Comparison of ENCODE assay signal across 21 cellular contexts in genomic region chr13:41099986-41100385, GRCh38. TPM values are rescaled to one million over a fixed set of nuclear protein-coding genes. Genes with fewer than 3 reads are reported as not detected.
DNase-seq lines count a peak whose midpoint lies in the region; ATAC-seq, FAIRE-seq and TF ChIP-seq lines count a peak whose summit lies in the region.
"Had no signal": no experiment of that assay in that cellular context is flagged by ENCODE, and none has a peak within 500 bp of the region (broad histone marks: within the 10 kb centered on the region; RNA-seq: fewer than 3 reads in every experiment).

No MANE protein-coding gene starts in this region.

- TF ChIP-seq CTCF in GM23338 (conservative IDR thresholded peaks at IDR 0.05; ENCODE audit: low read depth in 2 of 2) (no peak), foreskin fibroblast (IDR thresholded peaks at IDR 0.05; ENCODE audit: low read depth, low read length) (no peak), nephron progenitor cell (IDR thresholded peaks at IDR 0.05) (no peak)

- H3K9me3 Mint-ChIP-seq in GM23338 = peaks cover 2% of the 10 kb centered on the region; the same call in 2 of the 3 replicates
- peaks cover 4% of the 10 kb centered on the region for H3K9me3 Mint-ChIP-seq in nephron progenitor cell
- H3K9me3 Mint-ChIP-seq: CD8-positive, alpha-beta T cell had no signal

- H3K36me3 ChIP-seq in GM23338 (ENCODE audit: insufficient read depth) = no peaks in the 10 kb centered on the region
- H3K36me3 ChIP-seq: BLaER1 had no signal

- H3K9me2 ChIP-seq in GM23338 (ENCODE audit: insufficient read depth) = no peaks in the 10 kb centered on the region

- H3K27ac Mint-ChIP-seq in GM23338 (no peak overlapping the region), nephron progenitor cell (no peak overlapping the region)
- H3K27ac Mint-ChIP-seq: B cell; CD4-positive, CD25-positive, alpha-beta regulatory T cell; CD8-positive, alpha-beta T cell had no signal

- H3K4me3 Mint-ChIP-seq in GM23338 = no peak overlapping the region
- H3K4me3 Mint-ChIP-seq in nephron progenitor cell = no peak overlapping the region
- H3K4me3 Mint-ChIP-seq: B cell; CD4-positive, CD25-positive, alpha-beta regulatory T cell; CD8-positive, alpha-beta T cell had no signal

- no peaks in the 10 kb centered on the region for H3F3A ChIP-seq in GM23338 (replicated peaks; ENCODE audit: low read depth)

- H4K20me1 ChIP-seq in GM23338 (replicated peaks; ENCODE audit: insufficient read depth) = no peaks in the 10 kb centered on the region
- H4K20me1 ChIP-seq: BLaER1 had no signal

- H3K4me2 ChIP-seq in GM23338 = no peak overlapping the region
- H3K4me2 ChIP-seq: BLaER1 had no signal

- H3K27ac ChIP-seq in GM23338 (ENCODE audit: low read depth) = no peak overlapping the region
- H3K27ac ChIP-seq: BLaER1, C4-2B had no signal

- H2AFZ ChIP-seq in GM23338 = peak overlapping the region; percentile 64; the same call in 1 of the 2 replicates

- H3K27me3 Mint-ChIP-seq in GM23338 (ENCODE audit: insufficient read depth, low read depth, poor library complexity) = no peaks in the 10 kb centered on the region
- H3K27me3 Mint-ChIP-seq in nephron progenitor cell (ENCODE audit: low read depth, poor library complexity) = peaks cover 2% of the 10 kb centered on the region

- no peaks in the 10 kb centered on the region for H3K27me3 ChIP-seq in GM23338 (ENCODE audit: insufficient read depth)
- H3K27me3 ChIP-seq: BLaER1 had no signal

- no peaks in the 10 kb centered on the region for H3K79me2 ChIP-seq in GM23338 (replicated peaks; ENCODE audit: insufficient read depth)

- no peaks in the 10 kb centered on the region; the same call in 2 of the 3 replicates for H3K4me1 Mint-ChIP-seq in GM23338
- no peaks in the 10 kb centered on the region for H3K4me1 Mint-ChIP-seq in nephron progenitor cell
- H3K4me1 Mint-ChIP-seq: B cell had no signal

- H3K4me3 ChIP-seq in GM23338 = no peak overlapping the region
- H3K4me3 ChIP-seq in foreskin fibroblast (ENCODE audit: low read depth in 1 of 2, low read length in 2 of 2) = no peak overlapping the region
- H3K4me3 ChIP-seq: BLaER1 had no signal

- no peak for DNase-seq in GM23338 (ENCODE audit: low spot score)
- DNase-seq in foreskin fibroblast = peak; percentile 12 to 61
- DNase-seq in EL = no peak
- no peak for DNase-seq in nephron progenitor cell
- DNase-seq: Caco-2; CD4-positive, CD25-positive, alpha-beta regulatory T cell; CD8-positive, alpha-beta T cell; DMS153; DND-41; GF-D8; H7 had no signal

- ATAC-seq in GM23338 = no peak
- ATAC-seq in GM21515 (IDR thresholded peaks at IDR 0.05; ENCODE audit: unreplicated experiment) = no peak
- ATAC-seq in GM21529 (IDR thresholded peaks at IDR 0.05; ENCODE audit: unreplicated experiment) = no peak
- ATAC-seq: CD8-positive, alpha-beta T cell; HCT116 had no signal

- peak; percentile 45 for FAIRE-seq in endometrium (lab: Jason Lieb, UNC)
- FAIRE-seq: GM12891, GM19239, H1 had no signal

- H3K36me3 Mint-ChIP-seq in GM23338 (ENCODE audit: low read depth) = no peaks in the 10 kb centered on the region
- no peaks in the 10 kb centered on the region for H3K36me3 Mint-ChIP-seq in nephron progenitor cell (ENCODE audit: low read depth)
- H3K36me3 Mint-ChIP-seq: CD4-positive, CD25-positive, alpha-beta regulatory T cell; CD8-positive, alpha-beta T cell had no signal

- no peaks in the 10 kb centered on the region for H3K4me1 ChIP-seq in GM23338 (ENCODE audit: insufficient read depth)
- H3K4me1 ChIP-seq: BLaER1, Caco-2 had no signal

TF ChIP-seq in GM23338, 12 proteins besides CTCF, POLR2A, EP300 and RAD21:
- TF ChIP-seq ZNF114 (CRISPR knock-in tag; IDR thresholded peaks at IDR 0.05) (no peak), STAT1 (IDR thresholded peaks at IDR 0.05; ENCODE audit: unreplicated experiment) (no peak), JUNB (IDR thresholded peaks at IDR 0.05; ENCODE audit: unreplicated experiment) (no peak), ZNF331 (CRISPR knock-in tag; IDR thresholded peaks at IDR 0.05; ENCODE audit: low read depth) (no peak), CREB1 (CRISPR knock-in tag; IDR thresholded peaks at IDR 0.05; ENCODE audit: low read depth) (no peak), NANOG (IDR thresholded peaks at IDR 0.05; ENCODE audit: borderline replicate concordance) (no peak), POLR2AphosphoS5 (IDR thresholded peaks at IDR 0.05; ENCODE audit: low read depth) (no peak), ZNF462 (CRISPR knock-in tag; IDR thresholded peaks at IDR 0.05) (no peak), EZH2 (IDR thresholded peaks at IDR 0.05; ENCODE audit: low read depth, unreplicated experiment) (no peak)
- TF ChIP-seq, protein P1, sequence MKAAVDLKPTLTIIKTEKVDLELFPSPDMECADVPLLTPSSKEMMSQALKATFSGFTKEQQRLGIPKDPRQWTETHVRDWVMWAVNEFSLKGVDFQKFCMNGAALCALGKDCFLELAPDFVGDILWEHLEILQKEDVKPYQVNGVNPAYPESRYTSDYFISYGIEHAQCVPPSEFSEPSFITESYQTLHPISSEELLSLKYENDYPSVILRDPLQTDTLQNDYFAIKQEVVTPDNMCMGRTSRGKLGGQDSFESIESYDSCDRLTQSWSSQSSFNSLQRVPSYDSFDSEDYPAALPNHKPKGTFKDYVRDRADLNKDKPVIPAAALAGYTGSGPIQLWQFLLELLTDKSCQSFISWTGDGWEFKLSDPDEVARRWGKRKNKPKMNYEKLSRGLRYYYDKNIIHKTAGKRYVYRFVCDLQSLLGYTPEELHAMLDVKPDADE (IDR thresholded peaks at IDR 0.05) = no peak

RNA-seq across cellular contexts. Expression of gene KBTBD6, which starts 32.6 kb away (rescaled TPM):
- total RNA-seq in GM23338 (2014; rRNA removed; shearing (Covaris generic)) = 12.5 and 13.5 TPM in 2 replicates
- polyA plus RNA-seq in GM23338 (2016; fragmentation: Nextera tagmentation; extraction: Ambion mirVana) = 4.9 and 5.7 TPM in 2 replicates

RNA-seq across cellular contexts. Expression of gene WBP4, which starts 38.7 kb away (rescaled TPM):
- 7.6 TPM in 2 replicates for total RNA-seq in GM23338 (2014; rRNA removed; shearing (Covaris generic))
- polyA plus RNA-seq in GM23338 (2016; fragmentation: Nextera tagmentation; extraction: Ambion mirVana) = 33.2 and 33.8 TPM in 2 replicates

Comparison
In these comparisons a context has a peak if more than half of its experiments do, and no peak if none do; other contexts are left out.
1. DNase-seq: peak in foreskin fibroblast (2 of 2); none in GM23338 (single experiment), EL (single experiment) and nephron progenitor cell (single experiment).